ENCODE assay signal across 1 cellular context in genomic region chr11:34466802-34467488, GRCh38.
TF ChIP-seq lines count a peak whose summit lies in the region.

No MANE protein-coding gene starts in this region.

TF ChIP-seq in K562, 482 proteins besides CTCF, POLR2A, EP300 and RAD21 (continued from another document and continues in another):
- TF ChIP-seq ZBTB11 (CRISPR knock-in tag; IDR thresholded peaks at IDR 0.05), result no peak
- no peak for TF ChIP-seq POU5F1 (IDR thresholded peaks at IDR 0.05; ENCODE audit: borderline replicate concordance, low read depth, low read length, partially characterized antibody)
- no peak for TF ChIP-seq NFATC3 (IDR thresholded peaks at IDR 0.05)
- TF ChIP-seq ZNF717 (CRISPR knock-in tag; IDR thresholded peaks at IDR 0.05), result no peak
- TF ChIP-seq NR2F6 (CRISPR knock-in tag; IDR thresholded peaks at IDR 0.05), result no peak
- TF ChIP-seq ID3 (CRISPR knock-in tag; IDR thresholded peaks at IDR 0.05), result no peak
- no peak for TF ChIP-seq ID3 (tag; IDR thresholded peaks at IDR 0.05)
- no peak for TF ChIP-seq YBX1 (IDR thresholded peaks at IDR 0.05)
- TF ChIP-seq GTF2B (IDR thresholded peaks at IDR 0.05; ENCODE audit: extremely low read depth, insufficient read length), result no peak
- peak in 1 of 2 experiments; percentile 23; a peak in 1 of 4 replicates for TF ChIP-seq KDM1A (IDR thresholded peaks at IDR 0.05)
- no peak for TF ChIP-seq ZFP36 (IDR thresholded peaks at IDR 0.05; ENCODE audit: low read depth, low read length, partially characterized antibody)
- no peak for TF ChIP-seq MYC (IDR thresholded peaks at IDR 0.05; ENCODE audit: low read depth, low read length)
- no peak for TF ChIP-seq MYC (CRISPR knock-in tag; IDR thresholded peaks at IDR 0.05; ENCODE audit: borderline replicate concordance, low read depth)
- no peak for TF ChIP-seq TBL1XR1 (IDR thresholded peaks at IDR 0.05; ENCODE audit: low read length in 2 of 2)
- TF ChIP-seq ZNF639 (CRISPR knock-in tag; conservative IDR thresholded peaks at IDR 0.05 in 1 of 2, IDR thresholded peaks at IDR 0.05 in 1 of 2), result no peak
- TF ChIP-seq ZNF695 (CRISPR knock-in tag; IDR thresholded peaks at IDR 0.05), result no peak
- TF ChIP-seq PHF21A (IDR thresholded peaks at IDR 0.05; ENCODE audit: borderline replicate concordance, low read depth), result no peak
- TF ChIP-seq MAFF (IDR thresholded peaks at IDR 0.05; ENCODE audit: low read length), result no peak
- peak; percentile 51 for TF ChIP-seq ZNF280A (IDR thresholded peaks at IDR 0.05; ENCODE audit: low read depth, partially characterized antibody)
- no peak for TF ChIP-seq ZNF592 (IDR thresholded peaks at IDR 0.05)
- no peak for TF ChIP-seq FOXO4 (CRISPR knock-in tag; IDR thresholded peaks at IDR 0.05)
- TF ChIP-seq CHAMP1 (IDR thresholded peaks at IDR 0.05), result 0 out of 2 replicates have a peak, but pooled peaks have one; percentile 55
- no peak for TF ChIP-seq HDAC2 (IDR thresholded peaks at IDR 0.05)
- no peak for TF ChIP-seq HLTF (IDR thresholded peaks at IDR 0.05)
- 0 out of 2 replicates have a peak, but pooled peaks have one; percentile 8 for TF ChIP-seq SMARCA5 (IDR thresholded peaks at IDR 0.05)
- TF ChIP-seq JUN (IDR thresholded peaks at IDR 0.05; ENCODE audit: borderline replicate concordance, low read depth, low read length), result no peak
- TF ChIP-seq JUN (CRISPR knock-in tag; IDR thresholded peaks at IDR 0.05; ENCODE audit: borderline replicate concordance), result no peak
- TF ChIP-seq SP2 (IDR thresholded peaks at IDR 0.05; ENCODE audit: extremely low read depth, low read depth, low read length, poor library complexity, severe bottlenecking), result no peak
- peak; percentile 76 for TF ChIP-seq ATF3 (IDR thresholded peaks at IDR 0.05)
- no peak for TF ChIP-seq ATF3 (CRISPR knock-in tag; conservative IDR thresholded peaks at IDR 0.05)
- TF ChIP-seq ZNF395 (CRISPR knock-in tag; IDR thresholded peaks at IDR 0.05), result no peak
- no peak for TF ChIP-seq MXD1 (CRISPR knock-in tag; IDR thresholded peaks at IDR 0.05; ENCODE audit: borderline replicate concordance, poor library complexity, severe bottlenecking)
- TF ChIP-seq MAFK (IDR thresholded peaks at IDR 0.05; ENCODE audit: low read length), result no peak
- TF ChIP-seq ZC3H11A (IDR thresholded peaks at IDR 0.05; ENCODE audit: low read depth, low read length), result no peak
- TF ChIP-seq MAZ (CRISPR knock-in tag; conservative IDR thresholded peaks at IDR 0.05 in 1 of 2, IDR thresholded peaks at IDR 0.05 in 1 of 2), result no peak
- no peak for TF ChIP-seq ZSCAN29 (IDR thresholded peaks at IDR 0.05)
- TF ChIP-seq ZBTB33 (CRISPR knock-in tag; IDR thresholded peaks at IDR 0.05), result no peak
- TF ChIP-seq CBX3 (IDR thresholded peaks at IDR 0.05; ENCODE audit: borderline replicate concordance in 1 of 2, low read length in 2 of 2), result peak in 1 of 2 experiments; percentile 92; a peak in 2 of 3 replicates
- no peak for TF ChIP-seq POLR2AphosphoS5 (IDR thresholded peaks at IDR 0.05; ENCODE audit: control insufficient read depth, insufficient read depth, low read depth, low read length)
- peak; percentile 56 to 64 for TF ChIP-seq TRIM24 (IDR thresholded peaks at IDR 0.05)
